1 cellular context compared by ENCODE assay signal in the genomic region with DNA sequence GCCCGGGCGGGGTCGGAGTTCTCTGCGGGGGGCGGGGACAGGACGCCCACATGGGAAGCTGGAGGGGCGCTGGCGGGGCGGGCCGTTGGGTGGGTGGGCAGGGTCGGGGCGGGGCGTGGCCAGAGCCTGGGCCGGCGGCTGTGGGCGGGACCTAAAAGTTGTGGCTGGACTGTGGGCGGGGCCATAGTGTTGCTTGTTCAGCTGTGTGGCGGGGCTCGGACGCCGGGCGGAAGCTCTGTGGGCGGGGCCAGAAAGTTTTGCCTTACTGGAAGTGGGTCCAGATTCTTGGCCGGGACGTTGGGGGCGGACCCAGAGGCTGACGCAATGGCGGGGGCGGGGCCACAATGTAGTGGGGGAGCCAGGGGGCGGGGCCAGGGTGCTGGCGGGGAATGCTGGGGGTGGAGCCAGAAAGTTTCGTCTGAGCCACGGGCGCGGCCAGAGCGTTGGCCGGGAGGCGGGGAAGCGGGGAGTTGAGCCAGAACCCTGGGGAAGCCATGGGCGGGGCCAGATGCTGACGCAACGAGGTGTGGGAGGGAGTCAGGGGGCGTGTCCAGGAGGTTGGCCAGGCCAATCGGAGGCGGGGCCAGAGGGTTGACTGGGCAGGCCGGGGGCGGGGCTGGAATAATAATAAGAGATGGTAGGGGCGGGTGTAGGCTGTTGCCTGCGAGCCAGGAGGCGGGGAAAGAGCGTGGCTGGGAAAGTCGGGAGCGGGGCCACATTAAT.
A peak's percentile ranks its signal among the peaks of the same experiment; 100 is the strongest.
TF ChIP-seq lines count a peak whose summit lies in the region.

No MANE protein-coding gene starts in this region.

TF ChIP-seq in HepG2, 621 proteins besides CTCF, POLR2A, EP300 and RAD21 (continued from another document):
- TF ChIP-seq, protein P1, sequence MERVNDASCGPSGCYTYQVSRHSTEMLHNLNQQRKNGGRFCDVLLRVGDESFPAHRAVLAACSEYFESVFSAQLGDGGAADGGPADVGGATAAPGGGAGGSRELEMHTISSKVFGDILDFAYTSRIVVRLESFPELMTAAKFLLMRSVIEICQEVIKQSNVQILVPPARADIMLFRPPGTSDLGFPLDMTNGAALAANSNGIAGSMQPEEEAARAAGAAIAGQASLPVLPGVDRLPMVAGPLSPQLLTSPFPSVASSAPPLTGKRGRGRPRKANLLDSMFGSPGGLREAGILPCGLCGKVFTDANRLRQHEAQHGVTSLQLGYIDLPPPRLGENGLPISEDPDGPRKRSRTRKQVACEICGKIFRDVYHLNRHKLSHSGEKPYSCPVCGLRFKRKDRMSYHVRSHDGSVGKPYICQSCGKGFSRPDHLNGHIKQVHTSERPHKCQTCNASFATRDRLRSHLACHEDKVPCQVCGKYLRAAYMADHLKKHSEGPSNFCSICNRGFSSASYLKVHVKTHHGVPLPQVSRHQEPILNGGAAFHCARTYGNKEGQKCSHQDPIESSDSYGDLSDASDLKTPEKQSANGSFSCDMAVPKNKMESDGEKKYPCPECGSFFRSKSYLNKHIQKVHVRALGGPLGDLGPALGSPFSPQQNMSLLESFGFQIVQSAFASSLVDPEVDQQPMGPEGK (CRISPR knock-in tag; IDR thresholded peaks at IDR 0.05) = peak; percentile 53
- TF ChIP-seq YEATS4 (CRISPR knock-in tag; IDR thresholded peaks at IDR 0.05; ENCODE audit: borderline replicate concordance) (0 out of 2 replicates have a peak, but pooled peaks have one; percentile 4), RELA (CRISPR knock-in tag; IDR thresholded peaks at IDR 0.05) (no peak), ZNF737 (CRISPR knock-in tag; IDR thresholded peaks at IDR 0.05; ENCODE audit: borderline replicate concordance) (no peak), ZNF670 (CRISPR knock-in tag; IDR thresholded peaks at IDR 0.05; ENCODE audit: borderline replicate concordance) (no peak), FOXK2 (IDR thresholded peaks at IDR 0.05) (peak; percentile 49), ZSCAN20 (CRISPR knock-in tag; IDR thresholded peaks at IDR 0.05; ENCODE audit: borderline replicate concordance) (no peak), RFX5 (IDR thresholded peaks at IDR 0.05; ENCODE audit: low read depth, low read length) (peak; percentile 11; the same call in 1 of the 2 replicates), ZNF547 (CRISPR knock-in tag; IDR thresholded peaks at IDR 0.05) (no peak; the same call in 1 of the 2 replicates), SP4 (CRISPR knock-in tag; IDR thresholded peaks at IDR 0.05) (peak; percentile 89), YEATS2 (CRISPR knock-in tag; IDR thresholded peaks at IDR 0.05; ENCODE audit: borderline replicate concordance) (peak; percentile 13; the same call in 1 of the 2 replicates), SP5 (CRISPR knock-in tag; IDR thresholded peaks at IDR 0.05; ENCODE audit: borderline replicate concordance, low read depth) (peak; percentile 34; the same call in 1 of the 2 replicates), FOXA1 (IDR thresholded peaks at IDR 0.05) (no peak), FOXA1 (CRISPR knock-in tag; IDR thresholded peaks at IDR 0.05) (peak; percentile 74), ZC3H13 (CRISPR knock-in tag; IDR thresholded peaks at IDR 0.05) (no peak), ZNF350 (CRISPR knock-in tag; IDR thresholded peaks at IDR 0.05; ENCODE audit: borderline replicate concordance, low read depth) (no peak), PCBP1 (IDR thresholded peaks at IDR 0.05; ENCODE audit: borderline replicate concordance, low read depth, low read length) (0 out of 2 replicates have a peak, but pooled peaks have one; percentile 4), ASH2L (IDR thresholded peaks at IDR 0.05; ENCODE audit: insufficient read length, low read depth, low read length) (peak; percentile 14), HOXA3 (CRISPR knock-in tag; IDR thresholded peaks at IDR 0.05) (peak; percentile 4; the same call in 1 of the 2 replicates), MAFF (IDR thresholded peaks at IDR 0.05; ENCODE audit: low read depth, low read length) (no peak), CEBPB (IDR thresholded peaks at IDR 0.05; ENCODE audit: borderline replicate concordance, low read depth, low read length) (peak; percentile 89), POGZ (CRISPR knock-in tag; IDR thresholded peaks at IDR 0.05) (no peak), EEA1 (CRISPR knock-in tag; IDR thresholded peaks at IDR 0.05; ENCODE audit: borderline replicate concordance) (no peak), SP1 (IDR thresholded peaks at IDR 0.05) (peak; percentile 40; the same call in 1 of the 2 replicates), SP1 (CRISPR knock-in tag; IDR thresholded peaks at IDR 0.05) (peak; percentile 90)
- TF ChIP-seq, protein P2, sequence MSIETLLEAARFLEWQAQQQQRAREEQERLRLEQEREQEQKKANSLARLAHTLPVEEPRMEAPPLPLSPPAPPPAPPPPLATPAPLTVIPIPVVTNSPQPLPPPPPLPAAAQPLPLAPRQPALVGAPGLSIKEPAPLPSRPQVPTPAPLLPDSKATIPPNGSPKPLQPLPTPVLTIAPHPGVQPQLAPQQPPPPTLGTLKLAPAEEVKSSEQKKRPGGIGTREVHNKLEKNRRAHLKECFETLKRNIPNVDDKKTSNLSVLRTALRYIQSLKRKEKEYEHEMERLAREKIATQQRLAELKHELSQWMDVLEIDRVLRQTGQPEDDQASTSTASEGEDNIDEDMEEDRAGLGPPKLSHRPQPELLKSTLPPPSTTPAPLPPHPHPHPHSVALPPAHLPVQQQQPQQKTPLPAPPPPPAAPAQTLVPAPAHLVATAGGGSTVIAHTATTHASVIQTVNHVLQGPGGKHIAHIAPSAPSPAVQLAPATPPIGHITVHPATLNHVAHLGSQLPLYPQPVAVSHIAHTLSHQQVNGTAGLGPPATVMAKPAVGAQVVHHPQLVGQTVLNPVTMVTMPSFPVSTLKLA (IDR thresholded peaks at IDR 0.05) = peak; percentile 26; the same call in 1 of the 2 replicates
- TF ChIP-seq, protein P3, sequence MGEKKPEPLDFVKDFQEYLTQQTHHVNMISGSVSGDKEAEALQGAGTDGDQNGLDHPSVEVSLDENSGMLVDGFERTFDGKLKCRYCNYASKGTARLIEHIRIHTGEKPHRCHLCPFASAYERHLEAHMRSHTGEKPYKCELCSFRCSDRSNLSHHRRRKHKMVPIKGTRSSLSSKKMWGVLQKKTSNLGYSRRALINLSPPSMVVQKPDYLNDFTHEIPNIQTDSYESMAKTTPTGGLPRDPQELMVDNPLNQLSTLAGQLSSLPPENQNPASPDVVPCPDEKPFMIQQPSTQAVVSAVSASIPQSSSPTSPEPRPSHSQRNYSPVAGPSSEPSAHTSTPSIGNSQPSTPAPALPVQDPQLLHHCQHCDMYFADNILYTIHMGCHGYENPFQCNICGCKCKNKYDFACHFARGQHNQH (CRISPR knock-in tag; IDR thresholded peaks at IDR 0.05) = 0 out of 2 replicates have a peak, but pooled peaks have one; percentile 19
- TF ChIP-seq, protein P4, sequence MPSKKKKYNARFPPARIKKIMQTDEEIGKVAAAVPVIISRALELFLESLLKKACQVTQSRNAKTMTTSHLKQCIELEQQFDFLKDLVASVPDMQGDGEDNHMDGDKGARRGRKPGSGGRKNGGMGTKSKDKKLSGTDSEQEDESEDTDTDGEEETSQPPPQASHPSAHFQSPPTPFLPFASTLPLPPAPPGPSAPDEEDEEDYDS (CRISPR knock-in tag; IDR thresholded peaks at IDR 0.05) = peak; percentile 84
- TF ChIP-seq, protein P5, sequence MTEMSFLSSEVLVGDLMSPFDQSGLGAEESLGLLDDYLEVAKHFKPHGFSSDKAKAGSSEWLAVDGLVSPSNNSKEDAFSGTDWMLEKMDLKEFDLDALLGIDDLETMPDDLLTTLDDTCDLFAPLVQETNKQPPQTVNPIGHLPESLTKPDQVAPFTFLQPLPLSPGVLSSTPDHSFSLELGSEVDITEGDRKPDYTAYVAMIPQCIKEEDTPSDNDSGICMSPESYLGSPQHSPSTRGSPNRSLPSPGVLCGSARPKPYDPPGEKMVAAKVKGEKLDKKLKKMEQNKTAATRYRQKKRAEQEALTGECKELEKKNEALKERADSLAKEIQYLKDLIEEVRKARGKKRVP (CRISPR knock-in tag; IDR thresholded peaks at IDR 0.05) = peak in 1 of 2 experiments; percentile 90; a peak in 2 of 4 replicates
- TF ChIP-seq, protein P6, sequence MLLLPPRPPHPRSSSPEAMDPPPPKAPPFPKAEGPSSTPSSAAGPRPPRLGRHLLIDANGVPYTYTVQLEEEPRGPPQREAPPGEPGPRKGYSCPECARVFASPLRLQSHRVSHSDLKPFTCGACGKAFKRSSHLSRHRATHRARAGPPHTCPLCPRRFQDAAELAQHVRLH (CRISPR knock-in tag; IDR thresholded peaks at IDR 0.05; ENCODE audit: borderline replicate concordance, low read depth) = 0 out of 2 replicates have a peak, but pooled peaks have one; percentile 6
- TF ChIP-seq, protein P7, sequence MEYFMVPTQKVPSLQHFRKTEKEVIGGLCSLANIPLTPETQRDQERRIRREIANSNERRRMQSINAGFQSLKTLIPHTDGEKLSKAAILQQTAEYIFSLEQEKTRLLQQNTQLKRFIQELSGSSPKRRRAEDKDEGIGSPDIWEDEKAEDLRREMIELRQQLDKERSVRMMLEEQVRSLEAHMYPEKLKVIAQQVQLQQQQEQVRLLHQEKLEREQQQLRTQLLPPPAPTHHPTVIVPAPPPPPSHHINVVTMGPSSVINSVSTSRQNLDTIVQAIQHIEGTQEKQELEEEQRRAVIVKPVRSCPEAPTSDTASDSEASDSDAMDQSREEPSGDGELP (IDR thresholded peaks at IDR 0.05; ENCODE audit: borderline replicate concordance, low read depth) = peak; percentile 94
- TF ChIP-seq, protein P8, sequence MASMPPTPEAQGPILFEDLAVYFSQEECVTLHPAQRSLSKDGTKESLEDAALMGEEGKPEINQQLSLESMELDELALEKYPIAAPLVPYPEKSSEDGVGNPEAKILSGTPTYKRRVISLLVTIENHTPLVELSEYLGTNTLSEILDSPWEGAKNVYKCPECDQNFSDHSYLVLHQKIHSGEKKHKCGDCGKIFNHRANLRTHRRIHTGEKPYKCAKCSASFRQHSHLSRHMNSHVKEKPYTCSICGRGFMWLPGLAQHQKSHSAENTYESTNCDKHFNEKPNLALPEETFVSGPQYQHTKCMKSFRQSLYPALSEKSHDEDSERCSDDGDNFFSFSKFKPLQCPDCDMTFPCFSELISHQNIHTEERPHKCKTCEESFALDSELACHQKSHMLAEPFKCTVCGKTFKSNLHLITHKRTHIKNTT (CRISPR knock-in tag; IDR thresholded peaks at IDR 0.05) = no peak
- TF ChIP-seq, protein P9, sequence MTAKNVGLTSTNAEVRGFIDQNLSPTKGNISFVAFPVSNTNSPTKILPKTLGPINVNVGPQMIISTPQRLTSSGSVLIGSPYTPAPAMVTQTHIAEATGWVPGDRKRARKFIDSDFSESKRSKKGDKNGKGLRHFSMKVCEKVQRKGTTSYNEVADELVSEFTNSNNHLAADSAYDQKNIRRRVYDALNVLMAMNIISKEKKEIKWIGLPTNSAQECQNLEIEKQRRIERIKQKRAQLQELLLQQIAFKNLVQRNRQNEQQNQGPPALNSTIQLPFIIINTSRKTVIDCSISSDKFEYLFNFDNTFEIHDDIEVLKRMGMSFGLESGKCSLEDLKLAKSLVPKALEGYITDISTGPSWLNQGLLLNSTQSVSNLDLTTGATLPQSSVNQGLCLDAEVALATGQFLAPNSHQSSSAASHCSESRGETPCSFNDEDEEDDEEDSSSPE (CRISPR knock-in tag; IDR thresholded peaks at IDR 0.05) = 0 out of 2 replicates have a peak, but pooled peaks have one; percentile 29
- TF ChIP-seq, protein P10, sequence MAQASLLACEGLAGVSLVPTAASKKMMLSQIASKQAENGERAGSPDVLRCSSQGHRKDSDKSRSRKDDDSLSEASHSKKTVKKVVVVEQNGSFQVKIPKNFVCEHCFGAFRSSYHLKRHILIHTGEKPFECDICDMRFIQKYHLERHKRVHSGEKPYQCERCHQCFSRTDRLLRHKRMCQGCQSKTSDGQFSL (CRISPR knock-in tag; IDR thresholded peaks at IDR 0.05) = 0 out of 2 replicates have a peak, but pooled peaks have one; percentile 44
